Comparison of ENCODE assay signal across 1 cellular context in genomic region chr20:31569163-31570020, GRCh38.
A peak's percentile ranks its signal among the peaks of the same experiment; 100 is the strongest.
TF ChIP-seq lines count a peak whose summit lies in the region.

No MANE protein-coding gene starts in this region.

TF ChIP-seq in HepG2, 621 proteins besides CTCF, POLR2A, EP300 and RAD21 (continued from another document and continues in another):
- peak; percentile 38; the same call in 1 of the 2 replicates for TF ChIP-seq FOXP4 (CRISPR knock-in tag; IDR thresholded peaks at IDR 0.05)
- TF ChIP-seq ZHX2 (IDR thresholded peaks at IDR 0.05; ENCODE audit: low read depth), result 0 out of 2 replicates have a peak, but pooled peaks have one; percentile 44
- TF ChIP-seq ZHX2 (CRISPR knock-in tag; IDR thresholded peaks at IDR 0.05; ENCODE audit: borderline replicate concordance), result no peak
- no peak for TF ChIP-seq TRIM22 (IDR thresholded peaks at IDR 0.05)
- no peak for TF ChIP-seq ZMYM3 (CRISPR knock-in tag; IDR thresholded peaks at IDR 0.05)
- TF ChIP-seq AGO2 (optimal IDR thresholded peaks at IDR 0.05; ENCODE audit: low read depth, low read length), result no peak
- TF ChIP-seq POLR2AphosphoS2 (IDR thresholded peaks at IDR 0.05; ENCODE audit: low read depth, low read length), result no peak
- TF ChIP-seq ZSCAN25 (CRISPR knock-in tag; IDR thresholded peaks at IDR 0.05), result 0 out of 2 replicates have a peak, but pooled peaks have one; percentile 40
- peak; percentile 36; the same call in 1 of the 2 replicates for TF ChIP-seq PAXIP1 (CRISPR knock-in tag; conservative IDR thresholded peaks at IDR 0.05)
- TF ChIP-seq SALL2 (CRISPR knock-in tag; IDR thresholded peaks at IDR 0.05), result peak; percentile 89
- TF ChIP-seq PLRG1 (conservative IDR thresholded peaks at IDR 0.05), result no peak
- TF ChIP-seq MXD4 (CRISPR knock-in tag; IDR thresholded peaks at IDR 0.05), result 0 out of 2 replicates have a peak, but pooled peaks have one; percentile 42
- no peak for TF ChIP-seq ZNF180 (CRISPR knock-in tag; IDR thresholded peaks at IDR 0.05; ENCODE audit: borderline replicate concordance, low read depth)
- TF ChIP-seq ZNF883 (CRISPR knock-in tag; IDR thresholded peaks at IDR 0.05; ENCODE audit: not compliant biosample characterization), result no peak
- TF ChIP-seq TCF12 (IDR thresholded peaks at IDR 0.05), result no peak
- no peak for TF ChIP-seq TCF12 (CRISPR knock-in tag; IDR thresholded peaks at IDR 0.05)
- no peak for TF ChIP-seq ZBTB42 (CRISPR knock-in tag; IDR thresholded peaks at IDR 0.05)
- no peak for TF ChIP-seq ZSCAN20 (CRISPR knock-in tag; IDR thresholded peaks at IDR 0.05; ENCODE audit: borderline replicate concordance)
- no peak for TF ChIP-seq CSRNP2 (CRISPR knock-in tag; conservative IDR thresholded peaks at IDR 0.05; ENCODE audit: low read depth)
- no peak for TF ChIP-seq CREBL2 (CRISPR knock-in tag; IDR thresholded peaks at IDR 0.05; ENCODE audit: borderline replicate concordance)
- peak; percentile 75 for TF ChIP-seq ZFX (CRISPR knock-in tag; IDR thresholded peaks at IDR 0.05; ENCODE audit: low read depth)
- TF ChIP-seq ZNF143 (CRISPR knock-in tag; IDR thresholded peaks at IDR 0.05), result no peak
- no peak for TF ChIP-seq ZNF773 (CRISPR knock-in tag; IDR thresholded peaks at IDR 0.05; ENCODE audit: borderline replicate concordance)
- TF ChIP-seq TERF1 (CRISPR knock-in tag; IDR thresholded peaks at IDR 0.05), result no peak
- peak; percentile 53 for TF ChIP-seq POLR2G (IDR thresholded peaks at IDR 0.05; ENCODE audit: low read depth, low read length)
- TF ChIP-seq HDAC6 (IDR thresholded peaks at IDR 0.05; ENCODE audit: low read depth, low read length), result no peak
- TF ChIP-seq ZNF749 (CRISPR knock-in tag; IDR thresholded peaks at IDR 0.05; ENCODE audit: borderline replicate concordance), result no peak
- TF ChIP-seq TFDP1 (CRISPR knock-in tag; IDR thresholded peaks at IDR 0.05; ENCODE audit: borderline replicate concordance), result no peak; the same call in 1 of the 2 replicates
- TF ChIP-seq CHCHD3 (CRISPR knock-in tag; IDR thresholded peaks at IDR 0.05), result no peak
- no peak for TF ChIP-seq TFE3 (CRISPR knock-in tag; IDR thresholded peaks at IDR 0.05)
- no peak for TF ChIP-seq FLYWCH1 (CRISPR knock-in tag; IDR thresholded peaks at IDR 0.05)
- no peak for TF ChIP-seq KDM1A (CRISPR knock-in tag; IDR thresholded peaks at IDR 0.05)
- no peak for TF ChIP-seq MAF1 (CRISPR knock-in tag; IDR thresholded peaks at IDR 0.05; ENCODE audit: borderline replicate concordance)
- no peak for TF ChIP-seq ZNF484 (CRISPR knock-in tag; IDR thresholded peaks at IDR 0.05; ENCODE audit: borderline replicate concordance, low read depth)
- no peak; the same call in none of the 2 replicates for TF ChIP-seq THAP11 (CRISPR knock-in tag; IDR thresholded peaks at IDR 0.05)
- peak; percentile 67; the same call in 1 of the 2 replicates for TF ChIP-seq HOXD1 (CRISPR knock-in tag; IDR thresholded peaks at IDR 0.05)
- TF ChIP-seq ZBTB39 (CRISPR knock-in tag; IDR thresholded peaks at IDR 0.05), result no peak
